In genomic region chr13:95783747-95784146, GRCh38 we compare ENCODE assay signal across 21 cellular contexts.
DNase-seq lines count a peak whose midpoint lies in the region; ATAC-seq, FAIRE-seq and TF ChIP-seq lines count a peak whose summit lies in the region.
"Had no signal": no experiment of that assay in that cellular context is flagged by ENCODE, and none has a peak within 500 bp of the region (broad histone marks: within the 10 kb centered on the region; RNA-seq: fewer than 3 reads in every experiment).

No MANE protein-coding gene starts in this region.

- no peaks in the 10 kb centered on the region for H3K79me2 ChIP-seq in PC-3 (ENCODE audit: low read length)
- no peaks in the 10 kb centered on the region for H3K79me2 ChIP-seq in endothelial cell of umbilical vein (ENCODE audit: control insufficient read depth, insufficient read depth, low read length)

- peaks cover 12% of the 10 kb centered on the region for H3K9me3 Mint-ChIP-seq in nephron progenitor cell

- H3K36me3 ChIP-seq in PC-3 (ENCODE audit: low read depth, low read length) (0 out of 2 replicates have a peak, but pooled peaks cover 7% of the 10 kb centered on the region), endothelial cell of umbilical vein (ENCODE audit: control insufficient read depth in 2 of 2, extremely low read depth in 1 of 2, insufficient read depth in 2 of 2, low read length in 2 of 2) (peaks cover 2 to 5% of the 10 kb centered on the region in 2 experiments)

- dilution Hi-C loops in endothelial cell of umbilical vein (cut with MboI; ENCODE audit: extremely low pct_ligation_motif_present, low sequenced_read_pairs) = no loop called here

- no peaks in the 10 kb centered on the region for H3K9me2 ChIP-seq in PC-3 (replicated peaks; ENCODE audit: low read length)

- no peak for TF ChIP-seq POLR2A in endothelial cell of umbilical vein (IDR thresholded peaks at IDR 0.05; ENCODE audit: low read depth, low read length)

- CTCF ChIA-PET in AG04450 (lab: Charles Lee) (no interaction called here), PC-3 (lab: Charles Lee) (no interaction called here), endothelial cell of umbilical vein (lab: Charles Lee) (interaction anchor here (0.5 to 1.6 kb wide), 4 partner anchors 50 to 160 kb away, joined by 3 to 6 read pairs (median 6); no protein-coding TSS in a partner anchor)

- no peaks in the 10 kb centered on the region for H3K27me3 Mint-ChIP-seq in nephron progenitor cell (ENCODE audit: low read depth, poor library complexity)
- H3K27me3 Mint-ChIP-seq: B cell; CD4-positive, alpha-beta T cell had no signal

- DNase-seq in AG04450 (ENCODE audit: low read depth, low spot score) = no peak
- DNase-seq in PC-3 = no peak
- DNase-seq in endothelial cell of umbilical vein (ENCODE audit: low read depth, low spot score) = no peak
- no peak for DNase-seq in nephron progenitor cell
- DNase-seq in NCI-H446 (lab: John Stamatoyannopoulos, UW) = no peak
- no peak for DNase-seq in effector CD8-positive, alpha-beta T cell (lab: John Stamatoyannopoulos, UW)
- no peak for DNase-seq in SIG-M5 treated with dmso at 0.1 percent for 504 hours (lab: John Stamatoyannopoulos, UW; ENCODE audit: unreplicated experiment)
- no peak for DNase-seq in cardiac septum (ENCODE audit: low spot score)
- DNase-seq: Calu3; CD4-positive, alpha-beta T cell; DMS79; KBM-7; NCI-H1105; NCI-H1930; NCI-H2171; NCI-H524 had no signal

- H3K4me2 ChIP-seq in PC-3 (ENCODE audit: low read length) (peak overlapping the region; percentile 47; the same call in 1 of the 2 replicates), endothelial cell of umbilical vein (ENCODE audit: insufficient read depth, low read length) (peak overlapping the region; percentile 39)

- no peak overlapping the region for H2AFZ ChIP-seq in PC-3 (ENCODE audit: low read length)
- H2AFZ ChIP-seq in endothelial cell of umbilical vein (ENCODE audit: low read depth, low read length) = no peak overlapping the region

- no peak for ATAC-seq in PC-3

- H3K36me3 Mint-ChIP-seq in nephron progenitor cell (ENCODE audit: low read depth) = peaks cover 23% of the 10 kb centered on the region

- H3K27me3 ChIP-seq in AG04450 (ENCODE audit: control insufficient read depth, insufficient read depth, low read length) (no peaks in the 10 kb centered on the region), PC-3 (ENCODE audit: low read length) (no peaks in the 10 kb centered on the region), endothelial cell of umbilical vein (ENCODE audit: control insufficient read depth in 2 of 2, insufficient read depth in 2 of 2, low read length in 2 of 2) (no peaks in the 10 kb centered on the region)

- H3K9me3 ChIP-seq in AG04450 (ENCODE audit: control insufficient read depth, insufficient read depth, low read length) (no peaks in the 10 kb centered on the region), PC-3 (ENCODE audit: low read length) (no peaks in the 10 kb centered on the region), endothelial cell of umbilical vein (replicated peaks; ENCODE audit: control insufficient read depth, insufficient read depth, low read length) (no peaks in the 10 kb centered on the region)

- H3K4me3 ChIP-seq in AG04450 (ENCODE audit: low read depth, low read length) (no peak overlapping the region), PC-3 (ENCODE audit: low read length) (no peak overlapping the region), endothelial cell of umbilical vein (replicated peaks in 1 of 3; ENCODE audit: insufficient read depth in 1 of 3, low read depth in 1 of 3, low read length in 3 of 3) (no peak overlapping the region)

- no peaks in the 10 kb centered on the region for H3F3A ChIP-seq in PC-3 (ENCODE audit: low read length, unreplicated experiment)

- TF ChIP-seq CTCF in AG04450 (IDR thresholded peaks at IDR 0.05; ENCODE audit: low read depth, low read length) = no peak
- TF ChIP-seq CTCF in PC-3 (conservative IDR thresholded peaks at IDR 0.05; ENCODE audit: low read depth, low read length) = no peak
- TF ChIP-seq CTCF in endothelial cell of umbilical vein (IDR thresholded peaks at IDR 0.05; ENCODE audit: extremely low read depth in 1 of 2, insufficient read depth in 1 of 2, low read depth in 1 of 2, low read length in 2 of 2) = no peak
- no peak for TF ChIP-seq CTCF in nephron progenitor cell (IDR thresholded peaks at IDR 0.05)

- no peak overlapping the region for H3K4me3 Mint-ChIP-seq in nephron progenitor cell
- H3K4me3 Mint-ChIP-seq: B cell; CD4-positive, alpha-beta T cell had no signal

- BruUV-seq in PC-3 (replicated peaks; lab: Mats Ljungman, UMichigan) = no TSS peak
- no TSS peak for BruUV-seq in endothelial cell of umbilical vein (replicated peaks; lab: Mats Ljungman, UMichigan)

- H3K9ac ChIP-seq in PC-3 (ENCODE audit: low read length) = no peak overlapping the region
- peak overlapping the region; percentile 23 for H3K9ac ChIP-seq in endothelial cell of umbilical vein (replicated peaks; ENCODE audit: extremely low read depth, insufficient read depth, low read length)

- H3K4me1 ChIP-seq in PC-3 (ENCODE audit: insufficient read depth, low read length) (peaks cover 17% of the 10 kb centered on the region), endothelial cell of umbilical vein (ENCODE audit: control insufficient read depth, extremely low read depth, insufficient read depth, low read length) (peaks cover 17% of the 10 kb centered on the region)

- H3K27ac Mint-ChIP-seq in nephron progenitor cell = peak overlapping the region; percentile 52
- H3K27ac Mint-ChIP-seq: B cell; CD4-positive, alpha-beta T cell had no signal

- no peaks in the 10 kb centered on the region for H3K4me1 Mint-ChIP-seq in nephron progenitor cell
- H3K4me1 Mint-ChIP-seq: B cell had no signal

- POLR2A ChIA-PET in AG04450 (lab: Yijun Ruan, JAX) = no interaction called here
- POLR2A ChIA-PET in PC-3 (lab: Charles Lee; ENCODE audit: unreplicated experiment) = no interaction called here
- POLR2A ChIA-PET in endothelial cell of umbilical vein (lab: Charles Lee) = no interaction called here

- no peaks in the 10 kb centered on the region for H3K9me1 ChIP-seq in endothelial cell of umbilical vein (replicated peaks; ENCODE audit: control insufficient read depth, extremely low read depth, insufficient read depth, low read length)

- intact Hi-C loops in PC-3 (cut with micrococcal nuclease) (no loop called here), endothelial cell of umbilical vein (cut with micrococcal nuclease) (loop anchor here (2.0 kb wide), 1 partner anchor 107 kb away; the partner anchor contains the start of gene DNAJC3), cardiac septum (cut with DNase I) (no loop called here)

- H3K27ac ChIP-seq in AG04450 (ENCODE audit: low read depth, low read length) (peak overlapping the region; percentile 66), PC-3 (ENCODE audit: low read length) (no peak overlapping the region), endothelial cell of umbilical vein (ENCODE audit: insufficient read depth, low read depth, low read length) (peak overlapping the region; percentile 69)
- H3K27ac ChIP-seq: HL-60 had no signal

- no peak for FAIRE-seq in endothelial cell of umbilical vein (lab: Jason Lieb, UNC)
- FAIRE-seq: G401.6, GM12891, H1 had no signal

- H4K20me1 ChIP-seq in PC-3 (ENCODE audit: low read length) (no peaks in the 10 kb centered on the region), endothelial cell of umbilical vein (replicated peaks; ENCODE audit: control insufficient read depth, extremely low read depth, insufficient read depth, low read length) (no peaks in the 10 kb centered on the region)

TF ChIP-seq in endothelial cell of umbilical vein, 7 proteins besides CTCF, POLR2A, EP300 and RAD21:
- TF ChIP-seq EZH2 (IDR thresholded peaks at IDR 0.05; ENCODE audit: borderline replicate concordance, low read depth, low read length, severe bottlenecking) (no peak), GATA2 (IDR thresholded peaks at IDR 0.05; ENCODE audit: insufficient read depth, insufficient read length, low read depth, low read length) (no peak), JUN (IDR thresholded peaks at IDR 0.05; ENCODE audit: borderline replicate concordance, insufficient read depth, insufficient read length, low read depth) (no peak), POLR2AphosphoS5 (IDR thresholded peaks at IDR 0.05; ENCODE audit: insufficient read depth, low read depth, low read length) (no peak), MAX (IDR thresholded peaks at IDR 0.05; ENCODE audit: insufficient read depth, insufficient read length) (no peak), MYC (IDR thresholded peaks at IDR 0.05; ENCODE audit: low read depth, low read length) (no peak), FOS (IDR thresholded peaks at IDR 0.05; ENCODE audit: borderline replicate concordance, insufficient read depth, low read length) (no peak)
TF ChIP-seq in endothelial cell of umbilical vein: peak in this region for 0.
